Comparison of ENCODE assay signal across 1 cellular context in genomic region chr16:85653226-85653917, GRCh38.
TF ChIP-seq lines count a peak whose summit lies in the region.

No MANE protein-coding gene starts in this region.

TF ChIP-seq in HepG2, 621 proteins besides CTCF, POLR2A, EP300 and RAD21:
- TF ChIP-seq, protein P1, sequence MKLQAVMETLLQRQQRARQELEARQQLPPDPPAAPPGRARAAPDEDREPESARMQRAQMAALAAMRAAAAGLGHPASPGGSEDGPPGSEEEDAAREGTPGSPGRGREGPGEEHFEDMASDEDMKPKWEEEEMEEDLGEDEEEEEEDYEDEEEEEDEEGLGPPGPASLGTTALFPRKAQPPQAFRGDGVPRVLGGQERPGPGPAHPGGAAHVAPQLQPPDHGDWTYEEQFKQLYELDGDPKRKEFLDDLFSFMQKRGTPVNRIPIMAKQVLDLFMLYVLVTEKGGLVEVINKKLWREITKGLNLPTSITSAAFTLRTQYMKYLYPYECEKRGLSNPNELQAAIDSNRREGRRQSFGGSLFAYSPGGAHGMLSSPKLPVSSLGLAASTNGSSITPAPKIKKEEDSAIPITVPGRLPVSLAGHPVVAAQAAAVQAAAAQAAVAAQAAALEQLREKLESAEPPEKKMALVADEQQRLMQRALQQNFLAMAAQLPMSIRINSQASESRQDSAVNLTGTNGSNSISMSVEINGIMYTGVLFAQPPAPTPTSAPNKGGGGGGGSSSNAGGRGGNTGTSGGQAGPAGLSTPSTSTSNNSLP (IDR thresholded peaks at IDR 0.05; ENCODE audit: low read depth, low read length) = no peak
- TF ChIP-seq ZNF337 (CRISPR knock-in tag; IDR thresholded peaks at IDR 0.05; ENCODE audit: borderline replicate concordance, low read depth) = no peak
- TF ChIP-seq, protein P2, sequence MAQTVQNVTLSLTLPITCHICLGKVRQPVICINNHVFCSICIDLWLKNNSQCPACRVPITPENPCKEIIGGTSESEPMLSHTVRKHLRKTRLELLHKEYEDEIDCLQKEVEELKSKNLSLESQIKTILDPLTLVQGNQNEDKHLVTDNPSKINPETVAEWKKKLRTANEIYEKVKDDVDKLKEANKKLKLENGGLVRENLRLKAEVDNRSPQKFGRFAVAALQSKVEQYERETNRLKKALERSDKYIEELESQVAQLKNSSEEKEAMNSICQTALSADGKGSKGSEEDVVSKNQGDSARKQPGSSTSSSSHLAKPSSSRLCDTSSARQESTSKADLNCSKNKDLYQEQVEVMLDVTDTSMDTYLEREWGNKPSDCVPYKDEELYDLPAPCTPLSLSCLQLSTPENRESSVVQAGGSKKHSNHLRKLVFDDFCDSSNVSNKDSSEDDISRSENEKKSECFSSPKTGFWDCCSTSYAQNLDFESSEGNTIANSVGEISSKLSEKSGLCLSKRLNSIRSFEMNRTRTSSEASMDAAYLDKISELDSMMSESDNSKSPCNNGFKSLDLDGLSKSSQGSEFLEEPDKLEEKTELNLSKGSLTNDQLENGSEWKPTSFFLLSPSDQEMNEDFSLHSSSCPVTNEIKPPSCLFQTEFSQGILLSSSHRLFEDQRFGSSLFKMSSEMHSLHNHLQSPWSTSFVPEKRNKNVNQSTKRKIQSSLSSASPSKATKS (CRISPR knock-in tag; IDR thresholded peaks at IDR 0.05) = no peak
- TF ChIP-seq RBM39 (IDR thresholded peaks at IDR 0.05; ENCODE audit: low read depth, low read length, poor library complexity, severe bottlenecking) = no peak
- TF ChIP-seq ZNF296 (CRISPR knock-in tag; conservative IDR thresholded peaks at IDR 0.05) = no peak
- peak; percentile 84 for TF ChIP-seq HNRNPL (IDR thresholded peaks at IDR 0.05; ENCODE audit: low read depth, low read length)
- TF ChIP-seq IKZF4 (CRISPR knock-in tag; IDR thresholded peaks at IDR 0.05; ENCODE audit: borderline replicate concordance, low read depth, not compliant biosample characterization) = no peak
- TF ChIP-seq ZNF256 (CRISPR knock-in tag; conservative IDR thresholded peaks at IDR 0.05) = no peak
- TF ChIP-seq HNRNPK (IDR thresholded peaks at IDR 0.05; ENCODE audit: low read depth, low read length, poor library complexity, severe bottlenecking) = peak; percentile 97
- no peak for TF ChIP-seq ZNF24 (IDR thresholded peaks at IDR 0.05)
- TF ChIP-seq, protein P3, sequence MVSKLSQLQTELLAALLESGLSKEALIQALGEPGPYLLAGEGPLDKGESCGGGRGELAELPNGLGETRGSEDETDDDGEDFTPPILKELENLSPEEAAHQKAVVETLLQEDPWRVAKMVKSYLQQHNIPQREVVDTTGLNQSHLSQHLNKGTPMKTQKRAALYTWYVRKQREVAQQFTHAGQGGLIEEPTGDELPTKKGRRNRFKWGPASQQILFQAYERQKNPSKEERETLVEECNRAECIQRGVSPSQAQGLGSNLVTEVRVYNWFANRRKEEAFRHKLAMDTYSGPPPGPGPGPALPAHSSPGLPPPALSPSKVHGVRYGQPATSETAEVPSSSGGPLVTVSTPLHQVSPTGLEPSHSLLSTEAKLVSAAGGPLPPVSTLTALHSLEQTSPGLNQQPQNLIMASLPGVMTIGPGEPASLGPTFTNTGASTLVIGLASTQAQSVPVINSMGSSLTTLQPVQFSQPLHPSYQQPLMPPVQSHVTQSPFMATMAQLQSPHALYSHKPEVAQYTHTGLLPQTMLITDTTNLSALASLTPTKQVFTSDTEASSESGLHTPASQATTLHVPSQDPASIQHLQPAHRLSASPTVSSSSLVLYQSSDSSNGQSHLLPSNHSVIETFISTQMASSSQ (IDR thresholded peaks at IDR 0.05; ENCODE audit: low read depth) = no peak
- TF ChIP-seq, protein P3 (CRISPR knock-in tag; IDR thresholded peaks at IDR 0.05; ENCODE audit: borderline replicate concordance) = no peak
- no peak for TF ChIP-seq KDM1A (CRISPR knock-in tag; IDR thresholded peaks at IDR 0.05)
- TF ChIP-seq PCBP2 (optimal IDR thresholded peaks at IDR 0.05; ENCODE audit: low read depth, low read length, poor library complexity, severe bottlenecking) = peak; percentile 47
- TF ChIP-seq AGO2 (optimal IDR thresholded peaks at IDR 0.05; ENCODE audit: low read depth, low read length) = peak; percentile 65
- TF ChIP-seq AGO1 (IDR thresholded peaks at IDR 0.05; ENCODE audit: low read depth, low read length, poor library complexity, severe bottlenecking) = peak; percentile 7
- TF ChIP-seq CEBPG (CRISPR knock-in tag; IDR thresholded peaks at IDR 0.05) = no peak
- TF ChIP-seq ZNF34 (CRISPR knock-in tag; IDR thresholded peaks at IDR 0.05; ENCODE audit: borderline replicate concordance) = no peak
- TF ChIP-seq ZNF839 (CRISPR knock-in tag; IDR thresholded peaks at IDR 0.05; ENCODE audit: borderline replicate concordance) = 0 out of 2 replicates have a peak, but pooled peaks have one; percentile 36
- 0 out of 2 replicates have a peak, but pooled peaks have one; percentile 28 for TF ChIP-seq THAP9 (CRISPR knock-in tag; IDR thresholded peaks at IDR 0.05; ENCODE audit: borderline replicate concordance)
- TF ChIP-seq NFE2L1 (CRISPR knock-in tag; IDR thresholded peaks at IDR 0.05; ENCODE audit: borderline replicate concordance) = 0 out of 2 replicates have a peak, but pooled peaks have one; percentile 40
- TF ChIP-seq PCBP1 (IDR thresholded peaks at IDR 0.05; ENCODE audit: borderline replicate concordance, low read depth, low read length) = 0 out of 2 replicates have a peak, but pooled peaks have one; percentile 92
TF ChIP-seq in HepG2: peak in this region for 9.
